Comparison of ENCODE assay signal across 8 cellular contexts in the genomic region with DNA sequence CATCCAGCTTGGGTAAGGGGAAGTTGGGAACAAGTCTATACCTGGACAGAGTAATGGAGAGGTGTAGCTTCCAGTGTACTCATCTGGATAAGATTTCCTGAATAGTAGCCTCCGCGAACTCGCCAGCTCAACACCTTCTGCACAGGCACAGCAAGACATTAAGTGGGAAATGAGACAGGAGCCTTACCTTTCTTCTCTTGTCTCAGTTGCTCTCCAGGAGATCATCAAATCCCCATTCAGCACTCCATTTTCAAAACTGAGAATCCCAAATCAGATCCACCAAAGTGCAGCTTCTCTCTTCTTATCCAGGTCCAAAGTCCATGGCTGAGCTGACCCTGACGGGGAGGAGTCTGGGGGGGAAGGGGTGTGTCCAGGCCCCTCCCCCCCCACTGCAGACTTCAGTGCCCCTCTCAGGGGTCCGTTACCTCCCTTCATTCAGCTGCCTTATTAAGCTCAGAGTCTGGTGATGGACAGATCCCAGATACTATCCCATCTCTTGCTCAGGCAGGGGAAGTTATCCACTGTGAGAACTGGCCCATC. TPM values are rescaled to one million over a fixed set of nuclear protein-coding genes. Genes with fewer than 3 reads are reported as not detected.
DNase-seq lines count a peak whose midpoint lies in the region; ATAC-seq, FAIRE-seq and TF ChIP-seq lines count a peak whose summit lies in the region.

No MANE protein-coding gene starts in this region.

- H3K9me3 ChIP-seq in DND-41 (ENCODE audit: insufficient read depth, low read length, severe bottlenecking), result no peaks in the 10 kb centered on the region
- no peaks in the 10 kb centered on the region for H3K9me3 ChIP-seq in prostate gland

- no peak for FAIRE-seq in GM19239 (lab: Jason Lieb, UNC)

- no peaks in the 10 kb centered on the region for H4K20me1 ChIP-seq in DND-41 (ENCODE audit: insufficient read depth, low read length)

- POLR2A ChIA-PET in RWPE1 (lab: Yijun Ruan, JAX; ENCODE audit: low non-redundant PET), result interaction anchor here (0.6 to 1.0 kb wide), 2 partner anchors 15 to 22 kb away, joined by 3 to 4 read pairs; no protein-coding TSS in a partner anchor

- CTCF ChIA-PET in RWPE1 (lab: Yijun Ruan, JAX), result interaction anchor here (0.5 to 0.6 kb wide), 2 partner anchors 43 to 198 kb away, joined by 4 read pairs; no protein-coding TSS in a partner anchor

- ATAC-seq in DND-41 (ENCODE audit: insufficient read depth, low read depth), result no peak
- no peak for ATAC-seq in HG03135 (IDR thresholded peaks at IDR 0.05; ENCODE audit: unreplicated experiment)

- peaks cover 72% of the 10 kb centered on the region for H3K4me1 ChIP-seq in DND-41 (ENCODE audit: insufficient read depth, low read length)
- peaks cover 35% of the 10 kb centered on the region for H3K4me1 ChIP-seq in prostate gland (replicated peaks)

- peaks cover 63% of the 10 kb centered on the region for H3K79me2 ChIP-seq in DND-41 (ENCODE audit: insufficient read depth, low read length)

- H3K27me3 ChIP-seq in DND-41 (ENCODE audit: insufficient read depth, low read length, poor library complexity) (no peaks in the 10 kb centered on the region), prostate gland (replicated peaks; ENCODE audit: insufficient read depth) (no peaks in the 10 kb centered on the region)

- intact Hi-C loops in prostate gland (cut with DNase I), result loop anchor here (10.0 kb wide), 1 partner anchor 436 kb away; a partner anchor contains a TSS

- H3K4me3 ChIP-seq in DND-41 (ENCODE audit: low read depth in 1 of 2, low read length in 2 of 2), result peak overlapping the region; percentile 1 to 74; a peak in 3 of 4 replicates
- H3K4me3 ChIP-seq in epithelial cell of esophagus (ENCODE audit: low read length), result peak overlapping the region; percentile 80
- peak overlapping the region in 1 of 2 donors; percentile 71 for H3K4me3 ChIP-seq in prostate gland

- H2AFZ ChIP-seq in DND-41 (ENCODE audit: low read depth, low read length), result no peak overlapping the region

- 59% methylated on average over 5 of the region's 5 CpGs for WGBS in prostate gland

- H3K36me3 ChIP-seq in DND-41 (ENCODE audit: insufficient read depth, low read length) (peaks cover 24% of the 10 kb centered on the region), prostate gland (no peaks in the 10 kb centered on the region)

- TF ChIP-seq CTCF in DND-41 (IDR thresholded peaks at IDR 0.05; ENCODE audit: borderline replicate concordance, extremely low read depth, low read length, poor library complexity, severe bottlenecking), result no peak
- TF ChIP-seq CTCF in RWPE1 (conservative IDR thresholded peaks at IDR 0.05; ENCODE audit: low read depth), result no peak
- TF ChIP-seq CTCF in epithelial cell of esophagus (IDR thresholded peaks at IDR 0.05; ENCODE audit: insufficient read depth, low read depth, low read length, missing control alignments), result no peak
- no peak for TF ChIP-seq CTCF in prostate gland (IDR thresholded peaks at IDR 0.05)

- no peak for TF ChIP-seq POLR2A in prostate gland (IDR thresholded peaks at IDR 0.05)

- H3K4me2 ChIP-seq in DND-41 (ENCODE audit: insufficient read depth, low read length), result peak overlapping the region; percentile 90

- H3K27ac ChIP-seq in DND-41 (ENCODE audit: low read length), result peak overlapping the region; percentile 99
- peak overlapping the region; percentile 60 for H3K27ac ChIP-seq in RWPE1
- H3K27ac ChIP-seq in prostate gland, result peak overlapping the region; percentile 99

- H3K9ac ChIP-seq in DND-41 (ENCODE audit: low read depth, low read length), result peak overlapping the region; percentile 96

- no peak for DNase-seq in DND-41
- no peak for DNase-seq in RWPE1 (ENCODE audit: low spot score)
- peak; percentile 73 for DNase-seq in epithelial cell of esophagus (ENCODE audit: low read depth)
- DNase-seq in prostate gland (ENCODE audit: low spot score), result no peak
- DNase-seq in GM19239 (ENCODE audit: insufficient read length, low spot score), result no peak
- no peak for DNase-seq in NCI-H1436 (lab: John Stamatoyannopoulos, UW)
- DNase-seq in AG20443 (ENCODE audit: low spot score), result no peak

RNA-seq across cellular contexts. Expression of a gene that starts 5.9 kb away (rescaled TPM):
- total RNA-seq in prostate gland, result 100 to 1,000 TPM; 142 to 159 TPM

RNA-seq across cellular contexts. Expression of a gene that starts 52.5 kb away (rescaled TPM):
- total RNA-seq in prostate gland, result 10 to 100 TPM; 24.5 to 28.1 TPM
